Comparison of ENCODE assay signal across 8 cellular contexts in genomic region chr4:85474818-85475630, GRCh38. TPM values are rescaled to one million over a fixed set of nuclear protein-coding genes. Genes with fewer than 3 reads are reported as not detected.
DNase-seq lines count a peak whose midpoint lies in the region; ATAC-seq, FAIRE-seq and TF ChIP-seq lines count a peak whose summit lies in the region.

ARHGAP24 (plus strand) TSS chr4:85475150.

- H3K4me3 ChIP-seq in SU-DHL-6 (ENCODE audit: insufficient read depth, low read length, poor library complexity, severe bottlenecking): peak within 1 kb of the TSS; percentile 67
- peak within 1 kb of the TSS; percentile 14 to 45 (median 41) for H3K4me3 ChIP-seq in endothelial cell of umbilical vein (replicated peaks in 1 of 3; ENCODE audit: insufficient read depth in 1 of 3, low read depth in 1 of 3, low read length in 3 of 3)
- H3K4me3 ChIP-seq in mesenchymal stem cell (ENCODE audit: insufficient read depth in 1 of 2, low read depth in 1 of 2, low read length in 2 of 2): peak within 1 kb of the TSS; percentile 58 to 93

- no peaks in the 10 kb centered on the region for H3K9me1 ChIP-seq in endothelial cell of umbilical vein (replicated peaks; ENCODE audit: control insufficient read depth, extremely low read depth, insufficient read depth, low read length)

- H3K27ac ChIP-seq in SU-DHL-6 (ENCODE audit: low read depth, low read length): peak within 1 kb of the TSS; percentile 83
- H3K27ac ChIP-seq in endothelial cell of umbilical vein (ENCODE audit: insufficient read depth, low read depth, low read length): no peak within 1 kb of the TSS
- peak within 1 kb of the TSS; percentile 8 for H3K27ac ChIP-seq in mesenchymal stem cell (ENCODE audit: low read length, poor library complexity, severe bottlenecking)

- H3F3A ChIP-seq in SU-DHL-6 (ENCODE audit: insufficient read depth): peaks cover 5% of the 10 kb centered on the region; the same call in 1 of the 2 replicates

- H3K9me2 ChIP-seq in SU-DHL-6 (replicated peaks; ENCODE audit: insufficient read depth, low read length): no peaks in the 10 kb centered on the region

- peak within 1 kb of the TSS; percentile 86 for H3K4me2 ChIP-seq in SU-DHL-6 (ENCODE audit: low read depth, low read length, poor library complexity, severe bottlenecking)
- peak within 1 kb of the TSS; percentile 75 for H3K4me2 ChIP-seq in endothelial cell of umbilical vein (ENCODE audit: insufficient read depth, low read length)
- peak within 1 kb of the TSS; percentile 99 for H3K4me2 ChIP-seq in mesenchymal stem cell (ENCODE audit: low read length, poor library complexity, severe bottlenecking)

- H3K18ac ChIP-seq in mesenchymal stem cell (ENCODE audit: low read depth in 1 of 2, low read length in 2 of 2): peak within 1 kb of the TSS; percentile 88 to 91

- no peak for TF ChIP-seq POLR2A in endothelial cell of umbilical vein (IDR thresholded peaks at IDR 0.05; ENCODE audit: low read depth, low read length)

- H2BK5ac ChIP-seq in mesenchymal stem cell (ENCODE audit: low read depth, low read length, poor library complexity, severe bottlenecking): no peak within 1 kb of the TSS

- DNase-seq in stimulated activated CD4-positive, alpha-beta T cell treated with anti-CD3 and anti-CD28 coated beads, Interleukin-1b, Interleukin-23, amount 100 ng/mL, for 48 hours: peak; percentile 9
- DNase-seq in stimulated activated CD4-positive, alpha-beta T cell treated with anti-CD3 and anti-CD28 coated beads, Interleukin-4, amount 100 ng/mL, for 24 hours: no peak
- DNase-seq in NCI-H1092 treated with DMSO at 0.1 percent for 48 hours (lab: John Stamatoyannopoulos, UW): peak; percentile 89
- DNase-seq in endothelial cell of umbilical vein (ENCODE audit: low read depth, low spot score): peak; percentile 76
- peak; percentile 99 for DNase-seq in mesenchymal stem cell
- peak; percentile 25 for DNase-seq in superior temporal gyrus (ENCODE audit: extremely low spot score)

- POLR2A ChIA-PET in endothelial cell of umbilical vein (lab: Charles Lee): no interaction called here

- peak within 1 kb of the TSS; percentile 94 for H4K8ac ChIP-seq in mesenchymal stem cell (ENCODE audit: low read length)

- H2AK5ac ChIP-seq in mesenchymal stem cell (ENCODE audit: low read length, severe bottlenecking): no peak within 1 kb of the TSS

- dilution Hi-C loops in endothelial cell of umbilical vein (cut with MboI; ENCODE audit: extremely low pct_ligation_motif_present, low sequenced_read_pairs): no loop called here

- H4K91ac ChIP-seq in mesenchymal stem cell (ENCODE audit: low read length): peak within 1 kb of the TSS; percentile 25

- WGBS in mesenchymal stem cell: under 1% methylated on average over 29 of the region's 41 CpGs

- peak; percentile 90 for ATAC-seq in HG02759 (IDR thresholded peaks at IDR 0.05; ENCODE audit: unreplicated experiment)

- TF ChIP-seq CTCF in SU-DHL-6 (IDR thresholded peaks at IDR 0.05; ENCODE audit: insufficient read depth, low read length, poor library complexity, severe bottlenecking) (no peak), endothelial cell of umbilical vein (IDR thresholded peaks at IDR 0.05; ENCODE audit: extremely low read depth in 1 of 2, insufficient read depth in 1 of 2, low read depth in 1 of 2, low read length in 2 of 2) (no peak)

- intact Hi-C loops in endothelial cell of umbilical vein (cut with micrococcal nuclease): loop anchor here (1.0 to 5.0 kb wide), 2 partner anchors 66 to 272 kb away; no protein-coding TSS in a partner anchor

- peak within 1 kb of the TSS in 1 of 2 experiments; percentile 75 for H3K14ac ChIP-seq in mesenchymal stem cell (ENCODE audit: low read length in 2 of 2)

- no peaks in the 10 kb centered on the region for H3K9me3 ChIP-seq in SU-DHL-6 (ENCODE audit: insufficient read depth, low read length)
- no peaks in the 10 kb centered on the region for H3K9me3 ChIP-seq in endothelial cell of umbilical vein (replicated peaks; ENCODE audit: control insufficient read depth, insufficient read depth, low read length)
- H3K9me3 ChIP-seq in mesenchymal stem cell (ENCODE audit: control insufficient read depth, low read length): no peaks in the 10 kb centered on the region

- no peaks in the 10 kb centered on the region for H3K79me1 ChIP-seq in mesenchymal stem cell (replicated peaks; ENCODE audit: low read length, poor library complexity, severe bottlenecking)

- no TSS peak for BruUV-seq in endothelial cell of umbilical vein (replicated peaks; lab: Mats Ljungman, UMichigan)

- H3K4me1 ChIP-seq in endothelial cell of umbilical vein (ENCODE audit: control insufficient read depth, extremely low read depth, insufficient read depth, low read length): no peaks in the 10 kb centered on the region
- peaks cover 2% of the 10 kb centered on the region for H3K4me1 ChIP-seq in mesenchymal stem cell (ENCODE audit: control insufficient read depth, insufficient read depth, low read depth, low read length)

- peak within 1 kb of the TSS in 1 of 2 experiments; percentile 70 for H3K23ac ChIP-seq in mesenchymal stem cell (ENCODE audit: low read length in 2 of 2)

- H3K27me3 ChIP-seq in SU-DHL-6 (ENCODE audit: low read length): no peaks in the 10 kb centered on the region
- peaks cover 26 to 33% of the 10 kb centered on the region in 2 experiments for H3K27me3 ChIP-seq in endothelial cell of umbilical vein (ENCODE audit: control insufficient read depth in 2 of 2, insufficient read depth in 2 of 2, low read length in 2 of 2)
- peaks cover 0 to 12% of the 10 kb centered on the region in 2 experiments for H3K27me3 ChIP-seq in mesenchymal stem cell (ENCODE audit: control insufficient read depth in 1 of 2, insufficient read depth in 1 of 2, low read length in 2 of 2)

- FAIRE-seq in endothelial cell of umbilical vein (lab: Jason Lieb, UNC): peak; percentile 93

- peak within 1 kb of the TSS in 1 of 2 experiments; percentile 20 for H3K4ac ChIP-seq in mesenchymal stem cell (ENCODE audit: low read depth in 1 of 2, low read length in 2 of 2)

- H3K79me2 ChIP-seq in SU-DHL-6 (ENCODE audit: insufficient read depth, low read length) (peaks cover 41% of the 10 kb centered on the region), endothelial cell of umbilical vein (ENCODE audit: control insufficient read depth, insufficient read depth, low read length) (no peaks in the 10 kb centered on the region)

- CTCF ChIA-PET in endothelial cell of umbilical vein (lab: Charles Lee): interaction anchor here (0.7 to 2.2 kb wide), 11 partner anchors 8 to 390 kb away, joined by 3 to 15 read pairs (median 3); no protein-coding TSS in a partner anchor

- no peaks in the 10 kb centered on the region for H3K36me3 ChIP-seq in SU-DHL-6 (ENCODE audit: low read length)
- no peaks in the 10 kb centered on the region for H3K36me3 ChIP-seq in endothelial cell of umbilical vein (ENCODE audit: control insufficient read depth in 2 of 2, extremely low read depth in 1 of 2, insufficient read depth in 2 of 2, low read length in 2 of 2)
- no peaks in the 10 kb centered on the region for H3K36me3 ChIP-seq in mesenchymal stem cell (ENCODE audit: control insufficient read depth in 1 of 2, insufficient read depth in 2 of 2, low read depth in 1 of 2, low read length in 2 of 2)

- peak within 1 kb of the TSS; percentile 66 for H3K9ac ChIP-seq in SU-DHL-6 (ENCODE audit: low read length)
- no peak within 1 kb of the TSS for H3K9ac ChIP-seq in endothelial cell of umbilical vein (replicated peaks; ENCODE audit: extremely low read depth, insufficient read depth, low read length)
- peak within 1 kb of the TSS; percentile 92 for H3K9ac ChIP-seq in mesenchymal stem cell (ENCODE audit: low read length)

- peak within 1 kb of the TSS; percentile 67 for H2BK15ac ChIP-seq in mesenchymal stem cell (ENCODE audit: low read depth, poor library complexity, severe bottlenecking)

- no peak within 1 kb of the TSS for H2BK12ac ChIP-seq in mesenchymal stem cell (ENCODE audit: low read length in 2 of 2)

- no peaks in the 10 kb centered on the region for H4K20me1 ChIP-seq in SU-DHL-6 (ENCODE audit: low read depth, low read length)
- no peaks in the 10 kb centered on the region for H4K20me1 ChIP-seq in endothelial cell of umbilical vein (replicated peaks; ENCODE audit: control insufficient read depth, extremely low read depth, insufficient read depth, low read length)

- H2BK120ac ChIP-seq in mesenchymal stem cell (ENCODE audit: low read depth, low read length): peak within 1 kb of the TSS; percentile 89

- H2AFZ ChIP-seq in SU-DHL-6 (ENCODE audit: low read depth, low read length, severe bottlenecking): peak within 1 kb of the TSS; percentile 49
- peak within 1 kb of the TSS; percentile 74 for H2AFZ ChIP-seq in endothelial cell of umbilical vein (ENCODE audit: low read depth, low read length)
- no peak within 1 kb of the TSS for H2AFZ ChIP-seq in mesenchymal stem cell (ENCODE audit: low read depth, low read length)

TF ChIP-seq in endothelial cell of umbilical vein, 7 proteins besides CTCF, POLR2A, EP300 and RAD21:
- no peak for TF ChIP-seq JUN (IDR thresholded peaks at IDR 0.05; ENCODE audit: borderline replicate concordance, insufficient read depth, insufficient read length, low read depth)
TF ChIP-seq in endothelial cell of umbilical vein: peak in this region for 0.

RNA-seq across cellular contexts. Expression of gene ARHGAP24, which starts in this region (rescaled TPM):
- 79.4 and 87.5 TPM in 2 replicates for total RNA-seq in endothelial cell of umbilical vein
- polyA plus RNA-seq in endothelial cell of umbilical vein: 47.4 and 52.1 TPM in 2 replicates
- 74.5 and 82.5 TPM in 2 replicates for polyA plus RNA-seq in endothelial cell of umbilical vein (2011; cell fraction: cytosol; rRNA removed)
- polyA plus RNA-seq in endothelial cell of umbilical vein (2011; cell fraction: nucleus; rRNA removed): 101 and 130 TPM in 2 replicates
- 54.5 and 95.2 TPM in 2 replicates for polyA plus RNA-seq in endothelial cell of umbilical vein (2012)
- polyA minus RNA-seq in endothelial cell of umbilical vein: 102 and 121 TPM in 2 replicates
- not detected for polyA minus RNA-seq in endothelial cell of umbilical vein (2011; cell fraction: cytosol; rRNA and poly(A)+ RNA removed)
- 232 and 326 TPM in 2 replicates for polyA minus RNA-seq in endothelial cell of umbilical vein (2011; cell fraction: nucleus; rRNA and poly(A)+ RNA removed)
- 36.9 TPM for polyA plus RNA-seq in mesenchymal stem cell (2013, experiment 1 of 2)
- 39.2 TPM for polyA plus RNA-seq in mesenchymal stem cell (2013, experiment 2 of 2)
